Comparison of ENCODE assay signal across 12 cellular contexts in genomic region chr1:27564710-27565649, GRCh38. TPM values are rescaled to one million over a fixed set of nuclear protein-coding genes. Genes with fewer than 3 reads are reported as not detected.
DNase-seq lines count a peak whose midpoint lies in the region; ATAC-seq and TF ChIP-seq lines count a peak whose summit lies in the region.
"Had no signal": no experiment of that assay in that cellular context is flagged by ENCODE, and none has a peak within 500 bp of the region (broad histone marks: within the 10 kb centered on the region; RNA-seq: fewer than 3 reads in every experiment).

No MANE protein-coding gene starts in this region.

- no peaks in the 10 kb centered on the region for H3K9me2 ChIP-seq in hepatocyte (replicated peaks; ENCODE audit: insufficient read depth)

- H3K4me1 ChIP-seq in CD8-positive, alpha-beta memory T cell (ENCODE audit: insufficient read depth, low read length) = peaks cover 29% of the 10 kb centered on the region
- H3K4me1 ChIP-seq in hepatocyte (ENCODE audit: insufficient read depth) (peaks cover 94% of the 10 kb centered on the region), gastrocnemius medialis (peaks cover 89 to 96% of the 10 kb centered on the region in 2 donors)

- no peaks in the 10 kb centered on the region for H3K36me3 ChIP-seq in CD8-positive, alpha-beta memory T cell (ENCODE audit: insufficient read depth, low read length)
- H3K36me3 ChIP-seq in hepatocyte (replicated peaks; ENCODE audit: insufficient read depth, low read depth) (no peaks in the 10 kb centered on the region), gastrocnemius medialis (no peaks in the 10 kb centered on the region)

- H2AFZ ChIP-seq in hepatocyte = no peak overlapping the region

- no peak for DNase-seq in CD8-positive, alpha-beta memory T cell
- DNase-seq in hepatocyte (ENCODE audit: low spot score) (peak; percentile 11), gastrocnemius medialis (no peak)
- no peak for DNase-seq in stimulated activated effector memory CD8-positive, alpha-beta T cell treated with anti-CD3 and anti-CD28 coated beads, Interleukin-12 subunit alpha, Interleukin-12 subunit beta, amount 100 ng/mL, for 72 hours (ENCODE audit: low spot score in 2 of 2)
- no peak for DNase-seq in stimulated activated CD4-positive, alpha-beta T cell treated with anti-CD3 and anti-CD28 coated beads, Interleukin-4, amount 100 ng/mL, for 1 hour
- DNase-seq in activated T-cell treated with anti-CD3 and anti-CD28 coated beads, Interleukin-2, amount 50 U/mL, for 72 hours = no peak
- DNase-seq: activated CD4-positive, alpha-beta memory T cell treated with anti-CD3 and anti-CD28 coated beads, Interleukin-2, amount 10 ng/mL, durations not matched to agents 7 days and 5 days; foreskin keratinocyte; NCI-H345 had no signal

- in situ Hi-C loops in gastrocnemius medialis (cut with MboI; ENCODE audit: low sequenced_read_pairs in 4 of 4) = no loop called here

- H3K4me3 ChIP-seq in CD8-positive, alpha-beta memory T cell (ENCODE audit: low read length) = no peak overlapping the region
- H3K4me3 ChIP-seq in hepatocyte (no peak overlapping the region), gastrocnemius medialis (peak overlapping the region in 3 of 4 donors; percentile 22 to 51 (median 34))
- H3K4me3 ChIP-seq: SJSA1 had no signal

- H3K9me3 Mint-ChIP-seq in CD8-positive, alpha-beta memory T cell = no peaks in the 10 kb centered on the region
- no peaks in the 10 kb centered on the region for H3K9me3 Mint-ChIP-seq in stimulated activated effector memory CD8-positive, alpha-beta T cell treated with anti-CD3 and anti-CD28 coated beads, Interleukin-12 subunit alpha, Interleukin-12 subunit beta, amount 100 ng/mL, for 72 hours
- H3K9me3 Mint-ChIP-seq in activated T-cell treated with anti-CD3 and anti-CD28 coated beads, Interleukin-2, amount 50 U/mL, for 72 hours = no peaks in the 10 kb centered on the region
- H3K9me3 Mint-ChIP-seq: activated CD4-positive, alpha-beta memory T cell treated with anti-CD3 and anti-CD28 coated beads, Interleukin-2, amount 10 ng/mL, durations not matched to agents 7 days and 5 days had no signal

- H3K4me2 ChIP-seq in hepatocyte = peak overlapping the region; percentile 57

- intact Hi-C loops in gastrocnemius medialis (cut with DNase I; ENCODE audit: low total_unique reads) = no loop called here

- H3K4me3 Mint-ChIP-seq in CD8-positive, alpha-beta memory T cell = peak overlapping the region in 1 of 7 donors; percentile 59
- H3K4me3 Mint-ChIP-seq in stimulated activated effector memory CD8-positive, alpha-beta T cell treated with anti-CD3 and anti-CD28 coated beads, Interleukin-12 subunit alpha, Interleukin-12 subunit beta, amount 100 ng/mL, for 72 hours = no peak overlapping the region
- H3K4me3 Mint-ChIP-seq in activated T-cell treated with anti-CD3 and anti-CD28 coated beads, Interleukin-2, amount 50 U/mL, for 72 hours = no peak overlapping the region
- H3K4me3 Mint-ChIP-seq: activated CD4-positive, alpha-beta memory T cell treated with anti-CD3 and anti-CD28 coated beads, Interleukin-2, amount 10 ng/mL, durations not matched to agents 7 days and 5 days had no signal

- H3K9me3 ChIP-seq in CD8-positive, alpha-beta memory T cell (ENCODE audit: low read length) = no peaks in the 10 kb centered on the region
- H3K9me3 ChIP-seq in hepatocyte (ENCODE audit: low read depth) = no peaks in the 10 kb centered on the region
- no peaks in the 10 kb centered on the region for H3K9me3 ChIP-seq in gastrocnemius medialis
- H3K9me3 ChIP-seq: SJSA1 had no signal

- H3K27ac Mint-ChIP-seq in CD8-positive, alpha-beta memory T cell = peak overlapping the region in 1 of 8 donors; percentile 6
- no peak overlapping the region for H3K27ac Mint-ChIP-seq in stimulated activated effector memory CD8-positive, alpha-beta T cell treated with anti-CD3 and anti-CD28 coated beads, Interleukin-12 subunit alpha, Interleukin-12 subunit beta, amount 100 ng/mL, for 72 hours
- H3K27ac Mint-ChIP-seq in activated T-cell treated with anti-CD3 and anti-CD28 coated beads, Interleukin-2, amount 50 U/mL, for 72 hours = no peak overlapping the region
- H3K27ac Mint-ChIP-seq: activated CD4-positive, alpha-beta memory T cell treated with anti-CD3 and anti-CD28 coated beads, Interleukin-2, amount 10 ng/mL, durations not matched to agents 7 days and 5 days had no signal

- 82% methylated on average over 11 of the region's 26 CpGs for WGBS in hepatocyte (ENCODE audit: low lambda C conversion rate, missing lambda C conversion rate)

- no peaks in the 10 kb centered on the region for H3K36me3 Mint-ChIP-seq in CD8-positive, alpha-beta memory T cell
- H3K36me3 Mint-ChIP-seq in stimulated activated effector memory CD8-positive, alpha-beta T cell treated with anti-CD3 and anti-CD28 coated beads, Interleukin-12 subunit alpha, Interleukin-12 subunit beta, amount 100 ng/mL, for 72 hours = peaks cover 17% of the 10 kb centered on the region
- H3K36me3 Mint-ChIP-seq in activated T-cell treated with anti-CD3 and anti-CD28 coated beads, Interleukin-2, amount 50 U/mL, for 72 hours (ENCODE audit: insufficient read depth in 2 of 2) = no peaks in the 10 kb centered on the region

- H4K20me1 ChIP-seq in hepatocyte (ENCODE audit: insufficient read depth, poor library complexity, severe bottlenecking) = peaks cover 40% of the 10 kb centered on the region

- TF ChIP-seq CTCF in hepatocyte (IDR thresholded peaks at IDR 0.05; ENCODE audit: poor library complexity) (no peak), gastrocnemius medialis (IDR thresholded peaks at IDR 0.05 in 4 of 5, conservative IDR thresholded peaks at IDR 0.05 in 1 of 5) (no peak)

- peak overlapping the region; percentile 43 for H3K27ac ChIP-seq in CD8-positive, alpha-beta memory T cell (ENCODE audit: low read depth, low read length)
- H3K27ac ChIP-seq in angular gyrus (ENCODE audit: low read depth, low read length) (peak overlapping the region; percentile 81), hepatocyte (peak overlapping the region; percentile 94), gastrocnemius medialis (peak overlapping the region; percentile 95 to 100 (median 98))
- H3K27ac ChIP-seq: foreskin keratinocyte, SJSA1 had no signal

- TF ChIP-seq POLR2A in gastrocnemius medialis (IDR thresholded peaks at IDR 0.05) = no peak

- peaks cover 22 to 35% (median 23%) of the 10 kb centered on the region in 3 donors for H3K4me1 Mint-ChIP-seq in CD8-positive, alpha-beta memory T cell
- H3K4me1 Mint-ChIP-seq in stimulated activated effector memory CD8-positive, alpha-beta T cell treated with anti-CD3 and anti-CD28 coated beads, Interleukin-12 subunit alpha, Interleukin-12 subunit beta, amount 100 ng/mL, for 72 hours = peaks cover 64% of the 10 kb centered on the region
- H3K4me1 Mint-ChIP-seq in activated T-cell treated with anti-CD3 and anti-CD28 coated beads, Interleukin-2, amount 50 U/mL, for 72 hours (ENCODE audit: low read depth) = peaks cover 14% of the 10 kb centered on the region

- no peak for ATAC-seq in gastrocnemius medialis
- ATAC-seq in HG02678 (IDR thresholded peaks at IDR 0.05; ENCODE audit: unreplicated experiment) = no peak
- ATAC-seq in stimulated activated effector memory CD8-positive, alpha-beta T cell treated with anti-CD3 and anti-CD28 coated beads, Interleukin-12 subunit alpha, Interleukin-12 subunit beta, amount 100 ng/mL, for 72 hours = no peak
- ATAC-seq in activated T-cell treated with anti-CD3 and anti-CD28 coated beads, Interleukin-2, amount 50 U/mL, for 72 hours (replicated peaks in 1 of 2) = no peak
- ATAC-seq: foreskin keratinocyte had no signal

- CTCF ChIA-PET in CD8-positive, alpha-beta memory T cell (lab: Charles Lee) = interaction anchor here (1.4 kb wide), 1 partner anchor 9 kb away, joined by 4 read pairs; no protein-coding TSS in a partner anchor

- no peaks in the 10 kb centered on the region for H3K27me3 ChIP-seq in CD8-positive, alpha-beta memory T cell (ENCODE audit: insufficient read depth, low read length, poor library complexity, severe bottlenecking)
- H3K27me3 ChIP-seq in hepatocyte (no peaks in the 10 kb centered on the region), gastrocnemius medialis (no peaks in the 10 kb centered on the region)
- H3K27me3 ChIP-seq: foreskin keratinocyte, SJSA1 had no signal

- peaks cover 85% of the 10 kb centered on the region for H3K79me2 ChIP-seq in hepatocyte

- POLR2A ChIA-PET in CD8-positive, alpha-beta memory T cell (lab: Charles Lee) = no interaction called here

- no peaks in the 10 kb centered on the region for H3K27me3 Mint-ChIP-seq in CD8-positive, alpha-beta memory T cell
- no peaks in the 10 kb centered on the region for H3K27me3 Mint-ChIP-seq in activated T-cell treated with anti-CD3 and anti-CD28 coated beads, Interleukin-2, amount 50 U/mL, for 72 hours (ENCODE audit: low read depth)

RNA-seq across cellular contexts. Expression of gene AHDC1, which starts 39.0 kb away (rescaled TPM):
- 10 to 100 TPM; 11.5 TPM for total RNA-seq in CD8-positive, alpha-beta memory T cell
- 1.9 TPM for polyA plus RNA-seq in CD8-positive, alpha-beta memory T cell
- total RNA-seq in hepatocyte (6.7 and 13.3 TPM in 2 replicates), gastrocnemius medialis (10 to 100 TPM; 22.2 to 57.9 (median 35.2) TPM)
- 12.2 and 14.4 TPM in 2 replicates for polyA plus RNA-seq in hepatocyte
- total RNA-seq in activated T-cell treated with anti-CD3 and anti-CD28 coated beads, Interleukin-2, amount 50 U/mL, for 72 hours = 1 to 10 TPM; 8.4 to 9.3 TPM

Comparison
In these comparisons a context has a peak if more than half of its experiments do, and no peak if none do; other contexts are left out.
1. H3K27ac ChIP-seq: peak in every context shown above with its lines; median percentile 98 in gastrocnemius medialis; 94 in hepatocyte; 81 in angular gyrus; 43 in CD8-positive, alpha-beta memory T cell.
2. H3K4me3 ChIP-seq: peak in gastrocnemius medialis (3 of 4); none in CD8-positive, alpha-beta memory T cell (single experiment) and hepatocyte (single experiment).